ENCODE assay signal across 9 cellular contexts in the genomic region with DNA sequence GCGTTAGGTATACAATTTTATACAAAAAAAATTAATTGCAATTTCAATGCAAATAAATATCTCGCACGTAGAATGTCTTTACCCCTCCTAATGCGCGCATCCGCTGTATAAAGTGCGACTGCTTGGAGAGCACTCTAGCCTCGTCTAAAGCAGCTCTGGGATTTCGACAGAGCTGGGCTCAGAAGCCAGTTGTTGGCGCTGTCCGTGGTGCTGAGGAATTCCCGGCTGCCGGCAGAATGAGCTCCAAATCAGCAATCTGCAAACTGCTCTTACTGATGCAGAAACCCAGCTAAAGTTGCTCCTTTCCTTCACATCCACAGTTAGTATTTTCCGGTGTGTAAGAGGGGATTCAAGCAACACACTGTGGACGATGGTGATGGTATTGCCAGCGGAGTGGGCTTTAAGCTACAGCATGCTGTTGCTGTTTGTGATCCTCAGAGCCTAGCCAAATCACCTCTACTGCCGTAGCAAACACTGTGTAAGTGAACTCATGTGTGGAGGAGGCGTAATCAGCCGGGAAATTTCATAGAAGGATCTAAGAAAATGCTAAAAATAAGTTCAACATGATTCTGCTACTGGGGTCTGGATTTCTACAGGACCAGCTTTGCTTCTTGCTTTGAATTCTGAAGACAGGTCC. TPM values are rescaled to one million over a fixed set of nuclear protein-coding genes. Genes with fewer than 3 reads are reported as not detected.
DNase-seq lines count a peak whose midpoint lies in the region; ATAC-seq lines count a peak whose summit lies in the region.
"Had no signal": no experiment of that assay in that cellular context is flagged by ENCODE, and none has a peak within 500 bp of the region (broad histone marks: within the 10 kb centered on the region; RNA-seq: fewer than 3 reads in every experiment).

A gene (plus strand): TSS at position 137 of the 637 bp plus-strand sequence. CDS start 3,140 bp downstream, outside the sequence.

- DNase-seq in GM04504 (ENCODE audit: low read depth) (peak; percentile 59), NCI-H526 treated with DMSO at 0.1 percent for 48 hours (lab: John Stamatoyannopoulos, UW) (peak; percentile 46), left ventricle myocardium superior (peak; percentile 77), renal cortical epithelial cell (ENCODE audit: low read depth) (peak; percentile 73)
- DNase-seq in activated naive CD8-positive, alpha-beta T cell treated with anti-CD3 and anti-CD28 coated beads, Interleukin-2, amount 50 U/mL, for 24 hours = peak; percentile 34

- H3K4me1 Mint-ChIP-seq in activated naive CD8-positive, alpha-beta T cell treated with anti-CD3 and anti-CD28 coated beads, Interleukin-2, amount 50 U/mL, for 24 hours = no peaks in the 10 kb centered on the region

- no peak within 1 kb of the TSS for H3K27ac Mint-ChIP-seq in activated naive CD8-positive, alpha-beta T cell treated with anti-CD3 and anti-CD28 coated beads, Interleukin-2, amount 50 U/mL, for 24 hours
- H3K27ac Mint-ChIP-seq: T-helper 1 cell treated with Interleukin-12 subunit alpha and Interleukin-12 subunit beta and Interleukin-4 antibody, amounts not matched to agents 30 μg/mL and 1 μg/mL, for 36 hours had no signal

- H3K9me3 Mint-ChIP-seq in activated naive CD8-positive, alpha-beta T cell treated with anti-CD3 and anti-CD28 coated beads, Interleukin-2, amount 50 U/mL, for 24 hours = no peaks in the 10 kb centered on the region
- H3K9me3 Mint-ChIP-seq: T-helper 1 cell treated with Interleukin-12 subunit alpha and Interleukin-12 subunit beta and Interleukin-4 antibody, amounts not matched to agents 30 μg/mL and 1 μg/mL, for 36 hours had no signal

- H3K4me3 Mint-ChIP-seq in activated naive CD8-positive, alpha-beta T cell treated with anti-CD3 and anti-CD28 coated beads, Interleukin-2, amount 50 U/mL, for 24 hours = no peak within 1 kb of the TSS
- H3K4me3 Mint-ChIP-seq: T-helper 1 cell treated with Interleukin-12 subunit alpha and Interleukin-12 subunit beta and Interleukin-4 antibody, amounts not matched to agents 30 μg/mL and 1 μg/mL, for 36 hours had no signal

- H3K36me3 Mint-ChIP-seq in activated naive CD8-positive, alpha-beta T cell treated with anti-CD3 and anti-CD28 coated beads, Interleukin-2, amount 50 U/mL, for 24 hours (ENCODE audit: low read depth) = no peaks in the 10 kb centered on the region

- H3K27me3 Mint-ChIP-seq in activated naive CD8-positive, alpha-beta T cell treated with anti-CD3 and anti-CD28 coated beads, Interleukin-2, amount 50 U/mL, for 24 hours = no peaks in the 10 kb centered on the region

- ATAC-seq in HG02884 (IDR thresholded peaks at IDR 0.05; ENCODE audit: unreplicated experiment) = peak; percentile 73
- ATAC-seq in activated naive CD8-positive, alpha-beta T cell treated with anti-CD3 and anti-CD28 coated beads, Interleukin-2, amount 50 U/mL, for 24 hours = no peak
- peak; percentile 74 for ATAC-seq in left ventricle myocardium superior
- no peak for ATAC-seq in HG02610 (IDR thresholded peaks at IDR 0.05; ENCODE audit: unreplicated experiment)
- no peak for ATAC-seq in HG03095 (IDR thresholded peaks at IDR 0.05; ENCODE audit: unreplicated experiment)

- intact Hi-C loops in left ventricle myocardium superior (cut with micrococcal nuclease) = no loop called here

RNA-seq across cellular contexts. Expression of the gene that starts here (rescaled TPM):
- total RNA-seq in left ventricle myocardium superior (not detected), renal cortical epithelial cell (0.15 TPM in 1 of 2 replicates, not detected in the other)

Comparison
In these comparisons a context has a peak if more than half of its experiments do, and no peak if none do; other contexts are left out.
1. Peak in DNase-seq and ATAC-seq in left ventricle myocardium superior; RNA of the gene not detected or under 1 TPM.
2. Peak in DNase-seq in renal cortical epithelial cell; RNA of the gene not detected or under 1 TPM.